In the genomic region with DNA sequence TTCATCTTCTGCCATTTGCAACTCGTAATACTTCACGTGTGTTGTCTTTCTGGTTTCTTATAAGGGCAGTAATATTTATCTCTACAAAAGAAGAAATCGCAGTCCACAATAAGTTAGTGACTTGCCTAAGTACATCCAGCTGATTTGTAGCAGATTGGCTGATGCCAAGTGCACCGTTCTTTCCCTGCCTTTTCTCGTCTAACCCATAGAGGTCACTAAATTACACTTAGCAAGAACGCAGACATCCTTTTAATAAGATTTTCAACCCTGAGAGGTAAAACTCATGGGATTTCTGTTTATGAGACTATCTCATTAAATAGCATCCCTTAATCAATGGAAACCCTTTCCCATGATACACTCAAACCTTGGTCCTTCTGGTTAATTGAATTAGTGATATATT, we compare ENCODE assay signal across 16 cellular contexts.
A peak's percentile ranks its signal among the peaks of the same experiment; 100 is the strongest.
DNase-seq lines count a peak whose midpoint lies in the region; ATAC-seq, FAIRE-seq and TF ChIP-seq lines count a peak whose summit lies in the region.
"Had no signal": no experiment of that assay in that cellular context is flagged by ENCODE, and none has a peak within 500 bp of the region (broad histone marks: within the 10 kb centered on the region; RNA-seq: fewer than 3 reads in every experiment).

No MANE protein-coding gene starts in this region.

- no peaks in the 10 kb centered on the region for H3F3A ChIP-seq in neural progenitor cell (ENCODE audit: low read depth)

- no peaks in the 10 kb centered on the region for H3K27me3 Mint-ChIP-seq in neural progenitor cell (ENCODE audit: insufficient read depth, low read depth)

- H3K27ac Mint-ChIP-seq in neural progenitor cell: no peak overlapping the region

- H3K79me2 ChIP-seq in neural progenitor cell (ENCODE audit: low read depth): no peaks in the 10 kb centered on the region

- H3K27me3 ChIP-seq in bronchial epithelial cell (ENCODE audit: control insufficient read depth, insufficient read depth, low read length) (no peaks in the 10 kb centered on the region), neural progenitor cell (no peaks in the 10 kb centered on the region)

- H3K9me3 Mint-ChIP-seq in neural progenitor cell: peaks cover 6% of the 10 kb centered on the region

- H2AFZ ChIP-seq in neural progenitor cell (replicated peaks): no peak overlapping the region

- peak; percentile 12 for TF ChIP-seq CTCF in bronchial epithelial cell (IDR thresholded peaks at IDR 0.05; ENCODE audit: insufficient read depth, low read length, severe bottlenecking)
- TF ChIP-seq CTCF in neural progenitor cell (IDR thresholded peaks at IDR 0.05): peak; percentile 40

- no peak overlapping the region for H3K4me2 ChIP-seq in neural progenitor cell

- H3K4me1 Mint-ChIP-seq in neural progenitor cell: peaks cover 12% of the 10 kb centered on the region

- H3K4me3 ChIP-seq in bronchial epithelial cell (ENCODE audit: low read depth, low read length) (no peak overlapping the region), neural progenitor cell (no peak overlapping the region)
- H3K4me3 ChIP-seq: dorsolateral prefrontal cortex had no signal

- no peaks in the 10 kb centered on the region for H3K36me3 Mint-ChIP-seq in neural progenitor cell

- no peak for FAIRE-seq in bronchial epithelial cell (lab: Jason Lieb, UNC)
- FAIRE-seq: GM18507, HTR-8/SVneo, urothelium cell line had no signal

- no peak for ATAC-seq in HG02678 (IDR thresholded peaks at IDR 0.05; ENCODE audit: unreplicated experiment)
- no peak for ATAC-seq in HG03135 (IDR thresholded peaks at IDR 0.05; ENCODE audit: unreplicated experiment)
- ATAC-seq: stimulated activated naive CD8-positive, alpha-beta T cell treated with anti-CD3 and anti-CD28 coated beads, Interleukin-15, Interleukin-2, amounts not matched to agents 100 U/mL and 50 U/mL, for 24 hours had no signal

- H4K20me1 ChIP-seq in neural progenitor cell (ENCODE audit: low read depth): no peaks in the 10 kb centered on the region

- H3K9me3 ChIP-seq in neural progenitor cell (ENCODE audit: low read depth): no peaks in the 10 kb centered on the region

- DNase-seq in NCI-H1694 treated with DMSO at 0.1 percent for 48 hours (lab: John Stamatoyannopoulos, UW): peak; percentile 3
- no peak for DNase-seq in NCI-H1694 (lab: John Stamatoyannopoulos, UW)
- peak; percentile 59 for DNase-seq in NCI-H82 treated with DMSO at 0.1 percent for 48 hours (lab: John Stamatoyannopoulos, UW; ENCODE audit: unreplicated experiment)
- no peak for DNase-seq in bronchial epithelial cell (ENCODE audit: low read depth)
- DNase-seq in neural progenitor cell (ENCODE audit: low spot score): peak; percentile 10
- DNase-seq in activated naive CD4-positive, alpha-beta T cell treated with Interleukin-2 at 50 U/mL for 16 hours: no peak
- DNase-seq: activated gamma-delta T cell treated with Interleukin-2 at 50 U/mL for 16 hours; dorsolateral prefrontal cortex; hypothalamus; NCI-H1105 treated with DMSO at 0.1 percent for 48 hours; stimulated activated naive CD8-positive, alpha-beta T cell treated with anti-CD3 and anti-CD28 coated beads, Interleukin-15, Interleukin-2, amounts not matched to agents 100 U/mL and 50 U/mL, for 24 hours had no signal

- H3K36me3 ChIP-seq in bronchial epithelial cell (ENCODE audit: control insufficient read depth, insufficient read depth, low read length) (no peaks in the 10 kb centered on the region), neural progenitor cell (no peaks in the 10 kb centered on the region)

- H3K4me3 Mint-ChIP-seq in neural progenitor cell: no peak overlapping the region

- no peaks in the 10 kb centered on the region for H3K4me1 ChIP-seq in neural progenitor cell

- no peak overlapping the region for H3K9ac ChIP-seq in neural progenitor cell

- no peak overlapping the region for H3K27ac ChIP-seq in neural progenitor cell
- H3K27ac ChIP-seq: dorsolateral prefrontal cortex had no signal

Comparison
In these comparisons a context has a peak if more than half of its experiments do, and no peak if none do; other contexts are left out.
1. DNase-seq: peak in NCI-H1694 treated with DMSO at 0.1 percent for 48 hours (single experiment), NCI-H82 treated with DMSO at 0.1 percent for 48 hours (single experiment) and neural progenitor cell (single experiment); none in NCI-H1694 (single experiment), bronchial epithelial cell (single experiment) and activated naive CD4-positive, alpha-beta T cell treated with Interleukin-2 at 50 U/mL for 16 hours (single experiment).